8 cellular contexts compared by ENCODE assay signal in genomic region chr11:60985991-60986915, GRCh38. TPM values are rescaled to one million over a fixed set of nuclear protein-coding genes. Genes with fewer than 3 reads are reported as not detected.
DNase-seq lines count a peak whose midpoint lies in the region; ATAC-seq and TF ChIP-seq lines count a peak whose summit lies in the region.
"Had no signal": no experiment of that assay in that cellular context is flagged by ENCODE, and none has a peak within 500 bp of the region (broad histone marks: within the 10 kb centered on the region; RNA-seq: fewer than 3 reads in every experiment).

No MANE protein-coding gene starts in this region.

- H3K4me3 ChIP-seq in PC-3 (ENCODE audit: low read length) (no peak overlapping the region), lower lobe of right lung (no peak overlapping the region)
- H3K4me3 ChIP-seq: suprapubic skin had no signal

- H3K36me3 ChIP-seq in PC-3 (ENCODE audit: low read depth, low read length) (no peaks in the 10 kb centered on the region), lower lobe of right lung (no peaks in the 10 kb centered on the region)
- H3K36me3 ChIP-seq: suprapubic skin had no signal

- POLR2A ChIA-PET in PC-3 (lab: Charles Lee; ENCODE audit: unreplicated experiment): interaction anchor here (0.5 kb wide), 1 partner anchor 16 kb away, joined by 3 read pairs; no protein-coding TSS in a partner anchor

- H3K9me2 ChIP-seq in PC-3 (replicated peaks; ENCODE audit: low read length): no peaks in the 10 kb centered on the region

- H3K4me1 ChIP-seq in PC-3 (ENCODE audit: insufficient read depth, low read length): peaks cover 16% of the 10 kb centered on the region
- H3K4me1 ChIP-seq in lower lobe of right lung: no peaks in the 10 kb centered on the region
- H3K4me1 ChIP-seq: suprapubic skin had no signal

- H3F3A ChIP-seq in PC-3 (ENCODE audit: low read length, unreplicated experiment): no peaks in the 10 kb centered on the region

- H4K20me1 ChIP-seq in PC-3 (ENCODE audit: low read length): no peaks in the 10 kb centered on the region

- BruUV-seq in PC-3 (replicated peaks; lab: Mats Ljungman, UMichigan): no TSS peak

- peak overlapping the region; percentile 41 for H3K4me2 ChIP-seq in PC-3 (ENCODE audit: low read length)

- no peaks in the 10 kb centered on the region for H3K9me3 Mint-ChIP-seq in activated T-cell treated with anti-CD3 and anti-CD28 coated beads, Interleukin-2, amount 50 U/mL, for 4 hours
- H3K9me3 Mint-ChIP-seq in stimulated activated naive CD8-positive, alpha-beta T cell treated with anti-CD3 and anti-CD28 coated beads, Interleukin-15, amount 100 ng/mL, for 72 hours: no peaks in the 10 kb centered on the region

- H3K9me3 ChIP-seq in PC-3 (ENCODE audit: low read length) (no peaks in the 10 kb centered on the region), lower lobe of right lung (no peaks in the 10 kb centered on the region)
- H3K9me3 ChIP-seq: suprapubic skin had no signal

- no peaks in the 10 kb centered on the region for H3K79me2 ChIP-seq in PC-3 (ENCODE audit: low read length)

- peak; percentile 87 for DNase-seq in PC-3
- peak; percentile 91 for DNase-seq in activated T-cell treated with anti-CD3 and anti-CD28 coated beads, Interleukin-2, amount 50 U/mL, for 4 hours
- DNase-seq in lower lobe of right lung: peak; percentile 81
- peak; percentile 87 to 96 for DNase-seq in stimulated activated naive CD8-positive, alpha-beta T cell treated with anti-CD3 and anti-CD28 coated beads, Interleukin-15, amount 100 ng/mL, for 72 hours
- no peak for DNase-seq in NCI-H1417 treated with DMSO at 0.1 percent for 48 hours (lab: John Stamatoyannopoulos, UW)
- DNase-seq in kidney glomerular epithelial cell (lab: John Stamatoyannopoulos, UW): no peak

- TF ChIP-seq CTCF in PC-3 (conservative IDR thresholded peaks at IDR 0.05; ENCODE audit: low read depth, low read length) (no peak), lower lobe of right lung (IDR thresholded peaks at IDR 0.05) (no peak)

- ATAC-seq in PC-3: peak; percentile 94
- peak; percentile 80 to 82 for ATAC-seq in activated T-cell treated with anti-CD3 and anti-CD28 coated beads, Interleukin-2, amount 50 U/mL, for 4 hours
- peak; percentile 77 to 84 for ATAC-seq in lower lobe of right lung
- ATAC-seq in stimulated activated naive CD8-positive, alpha-beta T cell treated with anti-CD3 and anti-CD28 coated beads, Interleukin-15, amount 100 ng/mL, for 72 hours: peak; percentile 93
- ATAC-seq in GM18502 (IDR thresholded peaks at IDR 0.05; ENCODE audit: poor library complexity, unreplicated experiment): no peak

- peak overlapping the region; percentile 11 for H3K27ac ChIP-seq in PC-3 (ENCODE audit: low read length)
- H3K27ac ChIP-seq in lower lobe of right lung: no peak overlapping the region
- H3K27ac ChIP-seq: suprapubic skin had no signal

- peaks cover 88% of the 10 kb centered on the region for H3K4me1 Mint-ChIP-seq in activated T-cell treated with anti-CD3 and anti-CD28 coated beads, Interleukin-2, amount 50 U/mL, for 4 hours (ENCODE audit: low read depth)
- H3K4me1 Mint-ChIP-seq in stimulated activated naive CD8-positive, alpha-beta T cell treated with anti-CD3 and anti-CD28 coated beads, Interleukin-15, amount 100 ng/mL, for 72 hours: peaks cover 97% of the 10 kb centered on the region

- intact Hi-C loops in PC-3 (cut with micrococcal nuclease) (loop anchor here (1.0 kb wide), 1 partner anchor 71 kb away; no protein-coding TSS in a partner anchor), lower lobe of right lung (cut with DNase I) (no loop called here)

- H3K36me3 Mint-ChIP-seq in activated T-cell treated with anti-CD3 and anti-CD28 coated beads, Interleukin-2, amount 50 U/mL, for 4 hours (ENCODE audit: insufficient read depth): peaks cover 52% of the 10 kb centered on the region

- no peaks in the 10 kb centered on the region for H3K27me3 Mint-ChIP-seq in activated T-cell treated with anti-CD3 and anti-CD28 coated beads, Interleukin-2, amount 50 U/mL, for 4 hours (ENCODE audit: low read depth)
- no peaks in the 10 kb centered on the region for H3K27me3 Mint-ChIP-seq in stimulated activated naive CD8-positive, alpha-beta T cell treated with anti-CD3 and anti-CD28 coated beads, Interleukin-15, amount 100 ng/mL, for 72 hours

- peak overlapping the region; percentile 79 for H3K4me3 Mint-ChIP-seq in activated T-cell treated with anti-CD3 and anti-CD28 coated beads, Interleukin-2, amount 50 U/mL, for 4 hours
- peak overlapping the region; percentile 75 to 79 for H3K4me3 Mint-ChIP-seq in stimulated activated naive CD8-positive, alpha-beta T cell treated with anti-CD3 and anti-CD28 coated beads, Interleukin-15, amount 100 ng/mL, for 72 hours

- peaks cover 17% of the 10 kb centered on the region; the same call in 1 of the 2 replicates for H3K27me3 ChIP-seq in PC-3 (ENCODE audit: low read length)
- H3K27me3 ChIP-seq in lower lobe of right lung (ENCODE audit: low read depth): peaks cover 3% of the 10 kb centered on the region

- no peak overlapping the region for H3K9ac ChIP-seq in PC-3 (ENCODE audit: low read length)

- CTCF ChIA-PET in PC-3 (lab: Charles Lee): interaction anchor here (0.7 kb wide), 1 partner anchor 12 kb away, joined by 3 read pairs; no protein-coding TSS in a partner anchor

- H2AFZ ChIP-seq in PC-3 (ENCODE audit: low read length): peak overlapping the region; percentile 14; the same call in 1 of the 2 replicates

- peak overlapping the region; percentile 95 to 99 for H3K27ac Mint-ChIP-seq in stimulated activated naive CD8-positive, alpha-beta T cell treated with anti-CD3 and anti-CD28 coated beads, Interleukin-15, amount 100 ng/mL, for 72 hours

RNA-seq across cellular contexts. Expression of gene CD6, which starts 14.8 kb away (rescaled TPM):
- total RNA-seq in PC-3 (2014; rRNA removed) (not detected in 2 replicates), lower lobe of right lung (6.1 TPM)
- total RNA-seq in activated T-cell treated with anti-CD3 and anti-CD28 coated beads, Interleukin-2, amount 50 U/mL, for 4 hours: 100 to 1,000 TPM; 638 to 711 (median 642) TPM

RNA-seq across cellular contexts. Expression of gene SLC15A3, which starts 34.3 kb away (rescaled TPM):
- total RNA-seq in PC-3 (2014; rRNA removed): not detected in 2 replicates
- 1 to 10 TPM; 3.8 to 6.1 (median 5.5) TPM for total RNA-seq in activated T-cell treated with anti-CD3 and anti-CD28 coated beads, Interleukin-2, amount 50 U/mL, for 4 hours
- total RNA-seq in lower lobe of right lung: 199 TPM

Comparison
In these comparisons a context has a peak if more than half of its experiments do, and no peak if none do; other contexts are left out.
1. DNase-seq: peak in PC-3 (single experiment), activated T-cell treated with anti-CD3 and anti-CD28 coated beads, Interleukin-2, amount 50 U/mL, for 4 hours (single experiment), lower lobe of right lung (single experiment) and stimulated activated naive CD8-positive, alpha-beta T cell treated with anti-CD3 and anti-CD28 coated beads, Interleukin-15, amount 100 ng/mL, for 72 hours (2 of 2); none in NCI-H1417 treated with DMSO at 0.1 percent for 48 hours (single experiment) and kidney glomerular epithelial cell (single experiment).
2. RNA of gene CD6, which starts 14.8 kb away (total RNA-seq): 638 to 711 TPM in activated T-cell treated with anti-CD3 and anti-CD28 coated beads, Interleukin-2, amount 50 U/mL, for 4 hours; 6.1 TPM in lower lobe of right lung (single experiment) and not detected in PC-3; every median in the first group is over 10 times any median in the second.
3. RNA of gene SLC15A3, which starts 34.3 kb away (total RNA-seq): 199 TPM in lower lobe of right lung (single experiment); 3.8 to 6.1 TPM in activated T-cell treated with anti-CD3 and anti-CD28 coated beads, Interleukin-2, amount 50 U/mL, for 4 hours and not detected in PC-3; every median in the first group is over 10 times any median in the second.